Comparison of ENCODE assay signal across 15 cellular contexts in genomic region chr3:127674793-127675189, GRCh38. TPM values are rescaled to one million over a fixed set of nuclear protein-coding genes. Genes with fewer than 3 reads are reported as not detected.
DNase-seq lines count a peak whose midpoint lies in the region; ATAC-seq lines count a peak whose summit lies in the region.
"Had no signal": no experiment of that assay in that cellular context is flagged by ENCODE, and none has a peak within 500 bp of the region (broad histone marks: within the 10 kb centered on the region; RNA-seq: fewer than 3 reads in every experiment).

No MANE protein-coding gene starts in this region.

- intact Hi-C loops in cardiac septum (cut with DNase I) (loop anchor here (5.0 to 10.0 kb wide), 2 partner anchors 82 to 1200 kb away; partner anchors contain the start of genes TPRA1 and ZXDC), left ventricle myocardium superior (cut with micrococcal nuclease) (no loop called here)
- intact Hi-C loops in naive thymus-derived CD4-positive, alpha-beta T cell (cut with micrococcal nuclease) = loop anchor here (5.0 to 10.0 kb wide), 3 partner anchors 450 to 1590 kb away; partner anchors contain the start of genes RUVBL1 (in 1 of the 2), SLC41A3 (in 1 of the 2) and ZXDC (in 1 of the 2)

- H3K4me1 ChIP-seq in naive thymus-derived CD4-positive, alpha-beta T cell (ENCODE audit: control insufficient read depth in 2 of 2, insufficient read depth in 2 of 2, low read length in 2 of 2) = peaks cover 13 to 17% of the 10 kb centered on the region in 2 donors
- H3K4me1 ChIP-seq: SJCRH30 had no signal

- POLR2A ChIA-PET in activated naive CD8-positive, alpha-beta T cell treated with anti-CD3 and anti-CD28 coated beads, Interleukin-2, amount 10 ng/mL, durations not matched to agents 7 days and 5 days (lab: Charles Lee) = no interaction called here
- POLR2A ChIA-PET in naive thymus-derived CD4-positive, alpha-beta T cell (lab: Charles Lee) = interaction anchor here (2.8 kb wide), 1 partner anchor 9 kb away, joined by 10 read pairs; no protein-coding TSS in a partner anchor

- DNase-seq in cardiac septum (ENCODE audit: low spot score) (peak; percentile 72), left ventricle myocardium superior (no peak), ureter (ENCODE audit: low spot score) (peak; percentile 35), AG20443 (ENCODE audit: low spot score) (no peak), NCI-H1436 treated with DMSO at 0.1 percent for 48 hours (lab: John Stamatoyannopoulos, UW) (no peak), SW 1271 (lab: John Stamatoyannopoulos, UW) (no peak)
- DNase-seq in activated naive CD8-positive, alpha-beta T cell treated with anti-CD3 and anti-CD28 coated beads, Interleukin-2, amount 10 ng/mL, durations not matched to agents 7 days and 5 days = peak; percentile 26
- DNase-seq in naive thymus-derived CD4-positive, alpha-beta T cell = no peak
- DNase-seq: C1 segment of cervical spinal cord; kidney glomerular epithelial cell; NCI-H1436; NCI-H774; SJCRH30; stimulated activated naive CD4-positive, alpha-beta T cell treated with Interleukin-2 at 50 U/mL for 16 hours had no signal

- peaks cover 20% of the 10 kb centered on the region for H3K4me1 Mint-ChIP-seq in activated naive CD8-positive, alpha-beta T cell treated with anti-CD3 and anti-CD28 coated beads, Interleukin-2, amount 10 ng/mL, durations not matched to agents 7 days and 5 days
- peaks cover 17 to 41% (median 35%) of the 10 kb centered on the region in 7 donors for H3K4me1 Mint-ChIP-seq in naive thymus-derived CD4-positive, alpha-beta T cell

- peak overlapping the region; percentile 55 for H3K27ac Mint-ChIP-seq in activated naive CD8-positive, alpha-beta T cell treated with anti-CD3 and anti-CD28 coated beads, Interleukin-2, amount 10 ng/mL, durations not matched to agents 7 days and 5 days
- H3K27ac Mint-ChIP-seq in naive thymus-derived CD4-positive, alpha-beta T cell = peak overlapping the region in 8 of 9 donors; percentile 80 to 96 (median 91)

- H3K4me3 Mint-ChIP-seq in activated naive CD8-positive, alpha-beta T cell treated with anti-CD3 and anti-CD28 coated beads, Interleukin-2, amount 10 ng/mL, durations not matched to agents 7 days and 5 days = peak overlapping the region; percentile 31
- H3K4me3 Mint-ChIP-seq in naive thymus-derived CD4-positive, alpha-beta T cell = peak overlapping the region; percentile 66 to 96 (median 94)

- no peak for ATAC-seq in left ventricle myocardium superior
- no peak for ATAC-seq in activated naive CD8-positive, alpha-beta T cell treated with anti-CD3 and anti-CD28 coated beads, Interleukin-2, amount 10 ng/mL, durations not matched to agents 7 days and 5 days (ENCODE audit: low read depth)
- no peak for ATAC-seq in naive thymus-derived CD4-positive, alpha-beta T cell

- H3K9me3 ChIP-seq in naive thymus-derived CD4-positive, alpha-beta T cell (ENCODE audit: control insufficient read depth in 2 of 3, low read length in 3 of 3) = no peaks in the 10 kb centered on the region
- H3K9me3 ChIP-seq: SJCRH30 had no signal

- H3K36me3 ChIP-seq in naive thymus-derived CD4-positive, alpha-beta T cell (ENCODE audit: control insufficient read depth in 2 of 3, insufficient read depth in 3 of 3, low read length in 3 of 3) = peaks cover 0 to 39% (median 0%) of the 10 kb centered on the region in 3 experiments
- H3K36me3 ChIP-seq: SJCRH30 had no signal

- H3K4me3 ChIP-seq in naive thymus-derived CD4-positive, alpha-beta T cell (ENCODE audit: low read length) = peak overlapping the region; percentile 4
- H3K4me3 ChIP-seq: SJCRH30 had no signal

- H3K27me3 ChIP-seq in naive thymus-derived CD4-positive, alpha-beta T cell (ENCODE audit: control insufficient read depth in 2 of 2, insufficient read depth in 2 of 2, low read length in 2 of 2) = no peaks in the 10 kb centered on the region
- H3K27me3 ChIP-seq: SJCRH30 had no signal

- H3K9me3 Mint-ChIP-seq in activated naive CD8-positive, alpha-beta T cell treated with anti-CD3 and anti-CD28 coated beads, Interleukin-2, amount 10 ng/mL, durations not matched to agents 7 days and 5 days = no peaks in the 10 kb centered on the region
- no peaks in the 10 kb centered on the region for H3K9me3 Mint-ChIP-seq in naive thymus-derived CD4-positive, alpha-beta T cell

- no peak overlapping the region for H3K27ac ChIP-seq in naive thymus-derived CD4-positive, alpha-beta T cell (ENCODE audit: low read depth, low read length)
- H3K27ac ChIP-seq: parathyroid adenoma, SJCRH30 had no signal

- H3K36me3 Mint-ChIP-seq in activated naive CD8-positive, alpha-beta T cell treated with anti-CD3 and anti-CD28 coated beads, Interleukin-2, amount 10 ng/mL, durations not matched to agents 7 days and 5 days = no peaks in the 10 kb centered on the region
- peaks cover 0 to 15% (median 3%) of the 10 kb centered on the region in 5 donors for H3K36me3 Mint-ChIP-seq in naive thymus-derived CD4-positive, alpha-beta T cell

- CTCF ChIA-PET in naive thymus-derived CD4-positive, alpha-beta T cell (lab: Charles Lee) = interaction anchor here (1.2 kb wide), 1 partner anchor 86 kb away, joined by 3 read pairs; no protein-coding TSS in a partner anchor

- H3K27me3 Mint-ChIP-seq in activated naive CD8-positive, alpha-beta T cell treated with anti-CD3 and anti-CD28 coated beads, Interleukin-2, amount 10 ng/mL, durations not matched to agents 7 days and 5 days = no peaks in the 10 kb centered on the region
- H3K27me3 Mint-ChIP-seq in naive thymus-derived CD4-positive, alpha-beta T cell = no peaks in the 10 kb centered on the region

RNA-seq across cellular contexts. Expression of gene ABTB1, which starts 2.0 kb away (rescaled TPM):
- 25.5 TPM for total RNA-seq in cardiac septum
- total RNA-seq in left ventricle myocardium superior = 34.2 TPM
- total RNA-seq in activated naive CD8-positive, alpha-beta T cell treated with anti-CD3 and anti-CD28 coated beads, Interleukin-2, amount 10 ng/mL, durations not matched to agents 7 days and 5 days = 10 to 100 TPM; 63.4 to 65.5 TPM
- total RNA-seq in naive thymus-derived CD4-positive, alpha-beta T cell = 100 to 1,000 TPM in 4 of 5 experiments, 10 to 100 TPM in 1; 26.7 to 182 (median 124) TPM
- polyA plus RNA-seq in naive thymus-derived CD4-positive, alpha-beta T cell = 10 to 100 TPM; 67.4 to 86.8 TPM
- 20.7 TPM for total RNA-seq in ureter

RNA-seq across cellular contexts. Expression of gene PODXL2, which starts 45.8 kb away (rescaled TPM):
- total RNA-seq in cardiac septum = 2.2 TPM
- 1.5 TPM for total RNA-seq in left ventricle myocardium superior
- 1 to 10 TPM; 2.2 TPM for total RNA-seq in activated naive CD8-positive, alpha-beta T cell treated with anti-CD3 and anti-CD28 coated beads, Interleukin-2, amount 10 ng/mL, durations not matched to agents 7 days and 5 days
- total RNA-seq in naive thymus-derived CD4-positive, alpha-beta T cell = 1 to 10 TPM; 2.2 to 5.5 (median 3.6) TPM
- polyA plus RNA-seq in naive thymus-derived CD4-positive, alpha-beta T cell = 1 to 10 TPM; 3.0 to 6.5 TPM
- 15.9 TPM for total RNA-seq in ureter

Comparison
In these comparisons a context has a peak if more than half of its experiments do, and no peak if none do; other contexts are left out.
1. DNase-seq: peak in cardiac septum (single experiment), activated naive CD8-positive, alpha-beta T cell treated with anti-CD3 and anti-CD28 coated beads, Interleukin-2, amount 10 ng/mL, durations not matched to agents 7 days and 5 days (single experiment) and ureter (single experiment); none in left ventricle myocardium superior (single experiment), naive thymus-derived CD4-positive, alpha-beta T cell (0 of 9), AG20443 (single experiment), NCI-H1436 treated with DMSO at 0.1 percent for 48 hours (single experiment) and SW 1271 (0 of 2).